In genomic region chr13:82358284-82358683, GRCh38 we compare ENCODE assay signal across 21 cellular contexts.
DNase-seq lines count a peak whose midpoint lies in the region; FAIRE-seq and TF ChIP-seq lines count a peak whose summit lies in the region.
"Had no signal": no experiment of that assay in that cellular context is flagged by ENCODE, and none has a peak within 500 bp of the region (broad histone marks: within the 10 kb centered on the region; RNA-seq: fewer than 3 reads in every experiment).

No MANE protein-coding gene starts in this region.

- FAIRE-seq in H54 (lab: Jason Lieb, UNC) = peak; percentile 84
- FAIRE-seq: A549, GM12891, HepG2 had no signal

- peaks cover 3% of the 10 kb centered on the region for H3K4me1 ChIP-seq in adipocyte (ENCODE audit: control insufficient read depth, insufficient read depth, low read length)
- H3K4me1 ChIP-seq: A549; BLaER1 treated with 17β-estradiol and CSF1 and Interleukin-3, amounts not matched to agents 10 nM and 100 nM had no signal

- H3K4me3 ChIP-seq in adipocyte (ENCODE audit: low read length) (no peak overlapping the region), epithelial cell of esophagus (ENCODE audit: low read length) (no peak overlapping the region)
- H3K4me3 ChIP-seq: A549; BLaER1 treated with 17β-estradiol and CSF1 and Interleukin-3, amounts not matched to agents 10 nM and 100 nM had no signal

- H3K9me3 ChIP-seq in adipocyte (ENCODE audit: control insufficient read depth, low read length) = no peaks in the 10 kb centered on the region
- H3K9me3 ChIP-seq: A549; BLaER1 treated with 17β-estradiol and CSF1 and Interleukin-3, amounts not matched to agents 10 nM and 100 nM had no signal

- no peak for TF ChIP-seq CTCF in epithelial cell of esophagus (IDR thresholded peaks at IDR 0.05; ENCODE audit: insufficient read depth, low read depth, low read length, missing control alignments)

- no peaks in the 10 kb centered on the region for H3K36me3 ChIP-seq in adipocyte (ENCODE audit: control insufficient read depth, insufficient read depth, low read length, severe bottlenecking)
- H3K36me3 ChIP-seq: BLaER1 treated with 17β-estradiol and CSF1 and Interleukin-3, amounts not matched to agents 10 nM and 100 nM had no signal

- DNase-seq in H54 (ENCODE audit: insufficient read length, low spot score) (no peak), adipocyte (ENCODE audit: low read depth) (peak; percentile 27), epithelial cell of esophagus (ENCODE audit: low read depth) (peak; percentile 38), islet precursor cell (no peak), NCI-H187 (lab: John Stamatoyannopoulos, UW) (no peak), ecto neural progenitor cell (ENCODE audit: low spot score) (no peak), GOT3 (lab: John Stamatoyannopoulos, UW) (no peak)
- DNase-seq: AML-193; CD4-positive, alpha-beta T cell; COR-L47; DMS53; GF-D8; Karpas-422; NCI-H2029 treated with DMSO at 0.1 percent for 48 hours; NCI-H2227 treated with DMSO at 0.1 percent for 48 hours; NCI-H526 treated with DMSO at 0.1 percent for 48 hours; SHP77 had no signal

- H3K9ac ChIP-seq in adipocyte (ENCODE audit: low read length) = no peak overlapping the region
- H3K9ac ChIP-seq: BLaER1 treated with 17β-estradiol and CSF1 and Interleukin-3, amounts not matched to agents 10 nM and 100 nM had no signal

- no peaks in the 10 kb centered on the region for H3K27me3 ChIP-seq in adipocyte (replicated peaks; ENCODE audit: control insufficient read depth, insufficient read depth, low read length)
- H3K27me3 ChIP-seq: BLaER1 treated with 17β-estradiol and CSF1 and Interleukin-3, amounts not matched to agents 10 nM and 100 nM had no signal

- no peak for TF ChIP-seq POLR2A in H54 (IDR thresholded peaks at IDR 0.05; ENCODE audit: low read depth, low read length)

Comparison
In these comparisons a context has a peak if more than half of its experiments do, and no peak if none do; other contexts are left out.
1. DNase-seq: peak in adipocyte (single experiment) and epithelial cell of esophagus (single experiment); none in H54 (single experiment), islet precursor cell (single experiment), NCI-H187 (0 of 2), ecto neural progenitor cell (single experiment) and GOT3 (single experiment).